In genomic region chr22:32407332-32407731, GRCh38 we compare ENCODE assay signal across 16 cellular contexts. TPM values are rescaled to one million over a fixed set of nuclear protein-coding genes. Genes with fewer than 3 reads are reported as not detected.
DNase-seq lines count a peak whose midpoint lies in the region; ATAC-seq, FAIRE-seq and TF ChIP-seq lines count a peak whose summit lies in the region.
"Had no signal": no experiment of that assay in that cellular context is flagged by ENCODE, and none has a peak within 500 bp of the region (broad histone marks: within the 10 kb centered on the region; RNA-seq: fewer than 3 reads in every experiment).

No MANE protein-coding gene starts in this region.

- CTCF ChIA-PET in CD4-positive, alpha-beta T cell (lab: Charles Lee) = no interaction called here
- CTCF ChIA-PET in HepG2 (lab: Yijun Ruan, JAX; ENCODE audit: low intra/inter-chr PET ratio, low total read pairs) = no interaction called here

- POLR2A ChIA-PET in CD4-positive, alpha-beta T cell (lab: Charles Lee) = no interaction called here
- POLR2A ChIA-PET in HepG2 (lab: Yijun Ruan, JAX) = no interaction called here

- no peaks in the 10 kb centered on the region for H3K27me3 Mint-ChIP-seq in CD4-positive, alpha-beta T cell
- no peaks in the 10 kb centered on the region for H3K27me3 Mint-ChIP-seq in activated T-helper 2 cell treated with anti-CD3 and anti-CD28 coated beads, Interferon-gamma antibody, Interleukin-2, Interleukin-4, amounts not matched to agents 10 μg/mL and 5 μg/mL and 100 μg/mL, durations not matched to agents 14 hours and 24 hours and 36 hours (ENCODE audit: low read depth)

- peaks cover 83% of the 10 kb centered on the region for H3K36me3 Mint-ChIP-seq in CD4-positive, alpha-beta T cell (ENCODE audit: low read depth)
- H3K36me3 Mint-ChIP-seq in activated T-helper 2 cell treated with anti-CD3 and anti-CD28 coated beads, Interferon-gamma antibody, Interleukin-2, Interleukin-4, amounts not matched to agents 10 μg/mL and 5 μg/mL and 100 μg/mL, durations not matched to agents 14 hours and 24 hours and 36 hours (ENCODE audit: low read depth) = peaks cover 70% of the 10 kb centered on the region

- TF ChIP-seq CTCF in CD4-positive, alpha-beta T cell (IDR thresholded peaks at IDR 0.05) = no peak
- TF ChIP-seq CTCF in HepG2 (CRISPR knock-in tag; IDR thresholded peaks at IDR 0.05) = no peak

- no peak for FAIRE-seq in HepG2 (lab: Jason Lieb, UNC)

- no peak for TF ChIP-seq POLR2A in HepG2 (IDR thresholded peaks at IDR 0.05; ENCODE audit: insufficient read depth in 1 of 2, low read depth in 2 of 2, low read length in 2 of 2)

- no peaks in the 10 kb centered on the region for H3K9me3 Mint-ChIP-seq in CD4-positive, alpha-beta T cell
- no peaks in the 10 kb centered on the region for H3K9me3 Mint-ChIP-seq in activated T-helper 2 cell treated with anti-CD3 and anti-CD28 coated beads, Interferon-gamma antibody, Interleukin-2, Interleukin-4, amounts not matched to agents 10 μg/mL and 5 μg/mL and 100 μg/mL, durations not matched to agents 14 hours and 24 hours and 36 hours

- DNase-seq in CD4-positive, alpha-beta T cell = no peak
- no peak for DNase-seq in activated T-helper 2 cell treated with anti-CD3 and anti-CD28 coated beads, Interferon-gamma antibody, Interleukin-2, Interleukin-4, amounts not matched to agents 10 μg/mL and 5 μg/mL and 100 μg/mL, durations not matched to agents 14 hours and 24 hours and 36 hours (ENCODE audit: low spot score)
- DNase-seq in HepG2 (ENCODE audit: low spot score) (no peak), anterior cingulate cortex (lab: John Stamatoyannopoulos, UW) (no peak), UCSD-AML1 (lab: John Stamatoyannopoulos, UW; ENCODE audit: unreplicated experiment) (no peak)
- DNase-seq: AML-193, aorta, GF-D8, head of caudate nucleus, left ventricle myocardium inferior, posterior cingulate gyrus had no signal

- peaks cover 11 to 48% of the 10 kb centered on the region in 2 experiments; a peak in 4 of 5 replicates for H3K36me3 ChIP-seq in HepG2 (replicated peaks in 1 of 2; ENCODE audit: control insufficient read depth in 1 of 2, insufficient read depth in 2 of 2, low read length in 2 of 2)

- H3K4me3 Mint-ChIP-seq in CD4-positive, alpha-beta T cell = peak overlapping the region; percentile 4
- H3K4me3 Mint-ChIP-seq in activated T-helper 2 cell treated with anti-CD3 and anti-CD28 coated beads, Interferon-gamma antibody, Interleukin-2, Interleukin-4, amounts not matched to agents 10 μg/mL and 5 μg/mL and 100 μg/mL, durations not matched to agents 14 hours and 24 hours and 36 hours (ENCODE audit: low read depth) = no peak overlapping the region

- H4K20me1 ChIP-seq in HepG2 (ENCODE audit: insufficient read depth, low read length) = peaks cover 9% of the 10 kb centered on the region

- no TSS peak for BruUV-seq in HepG2 (replicated peaks; lab: Mats Ljungman, UMichigan)

- H2AFZ ChIP-seq in HepG2 (ENCODE audit: low read length) = no peak overlapping the region

- H3K4me3 ChIP-seq in HepG2 (replicated peaks in 1 of 3; ENCODE audit: insufficient read depth in 1 of 3, low read depth in 2 of 3, low read length in 3 of 3) = no peak overlapping the region
- H3K4me3 ChIP-seq: left ventricle myocardium inferior had no signal

- WGBS in HepG2 (ENCODE audit: low lambda C conversion rate) = 97% methylated on average over 3 of the region's 3 CpGs

- H3K4me1 ChIP-seq in HepG2 (ENCODE audit: insufficient read depth, low read length) = peaks cover 29% of the 10 kb centered on the region

- TF ChIP-seq EP300 in HepG2 (IDR thresholded peaks at IDR 0.05; ENCODE audit: low read depth in 2 of 2, low read length in 2 of 2) (no peak), HepG2 (CRISPR knock-in tag; IDR thresholded peaks at IDR 0.05; ENCODE audit: borderline replicate concordance) (no peak)

- ATAC-seq in CD4-positive, alpha-beta T cell (ENCODE audit: poor library complexity) = no peak
- ATAC-seq in GM19395 (IDR thresholded peaks at IDR 0.05; ENCODE audit: unreplicated experiment) (peak; percentile 69), HG03565 (IDR thresholded peaks at IDR 0.05; ENCODE audit: unreplicated experiment) (peak; percentile 32), GM18873 (IDR thresholded peaks at IDR 0.05; ENCODE audit: low FRiP score, unreplicated experiment) (no peak), HepG2 (no peak)
- ATAC-seq: SK-N-SH treated with all-trans-retinoic acid at 6 μM for 48 hours had no signal

- TF ChIP-seq RAD21 in HepG2 (CRISPR knock-in tag; IDR thresholded peaks at IDR 0.05) = no peak

- H3K27ac ChIP-seq in CD4-positive, alpha-beta T cell (ENCODE audit: low read depth, low read length) = no peak overlapping the region
- no peak overlapping the region for H3K27ac ChIP-seq in HepG2 (ENCODE audit: extremely low read length, insufficient read depth, low read length)
- H3K27ac ChIP-seq: left ventricle myocardium inferior had no signal

- in situ Hi-C loops in HepG2 (cut with HindIII; ENCODE audit: extremely low pct_ligation_motif_present, low pct_unique_long_range_greater_than_20kb) = no loop called here

- no peaks in the 10 kb centered on the region for H3K9me3 ChIP-seq in CD4-positive, alpha-beta T cell (ENCODE audit: control insufficient read depth, low read length)
- H3K9me3 ChIP-seq in HepG2 (ENCODE audit: low read length) = no peaks in the 10 kb centered on the region
- H3K9me3 ChIP-seq: left ventricle myocardium inferior had no signal

- no peak overlapping the region for H3K9ac ChIP-seq in HepG2 (ENCODE audit: insufficient read depth, low read depth, low read length)

- no peak overlapping the region for H3K4me2 ChIP-seq in HepG2 (ENCODE audit: low read depth, low read length)

- H3K27me3 ChIP-seq in CD4-positive, alpha-beta T cell (ENCODE audit: control insufficient read depth, insufficient read depth, low read length) = no peaks in the 10 kb centered on the region
- no peaks in the 10 kb centered on the region; a peak in 1 of 5 replicates for H3K27me3 ChIP-seq in HepG2 (ENCODE audit: control insufficient read depth in 1 of 2, insufficient read depth in 2 of 2, low read length in 2 of 2)

- intact Hi-C loops in CD4-positive, alpha-beta T cell (cut with DNase I, micrococcal nuclease) = no loop called here
- intact Hi-C loops in activated T-helper 2 cell treated with anti-CD3 and anti-CD28 coated beads, Interferon-gamma antibody, Interleukin-2, Interleukin-4, amounts not matched to agents 10 μg/mL and 5 μg/mL and 100 μg/mL, durations not matched to agents 14 hours and 24 hours and 36 hours (cut with micrococcal nuclease) = no loop called here
- intact Hi-C loops in HepG2 (cut with micrococcal nuclease; ENCODE audit: unreplicated experiment) = no loop called here

- H3K4me1 Mint-ChIP-seq in CD4-positive, alpha-beta T cell (ENCODE audit: low read depth) = peaks cover 47% of the 10 kb centered on the region
- peaks cover 39% of the 10 kb centered on the region for H3K4me1 Mint-ChIP-seq in activated T-helper 2 cell treated with anti-CD3 and anti-CD28 coated beads, Interferon-gamma antibody, Interleukin-2, Interleukin-4, amounts not matched to agents 10 μg/mL and 5 μg/mL and 100 μg/mL, durations not matched to agents 14 hours and 24 hours and 36 hours (ENCODE audit: low read depth)

- H3K27ac Mint-ChIP-seq in CD4-positive, alpha-beta T cell = no peak overlapping the region
- H3K27ac Mint-ChIP-seq in activated T-helper 2 cell treated with anti-CD3 and anti-CD28 coated beads, Interferon-gamma antibody, Interleukin-2, Interleukin-4, amounts not matched to agents 10 μg/mL and 5 μg/mL and 100 μg/mL, durations not matched to agents 14 hours and 24 hours and 36 hours = peak overlapping the region; percentile 18

- H3K79me2 ChIP-seq in HepG2 (ENCODE audit: insufficient read depth, low read length) = peaks cover 35% of the 10 kb centered on the region

RNA-seq across cellular contexts. Expression of gene RTCB, which starts 4.7 kb away (rescaled TPM):
- 10 to 100 TPM; 30.1 to 36.0 TPM for total RNA-seq in CD4-positive, alpha-beta T cell
- 97.5 and 102 TPM in 2 replicates for total RNA-seq in activated T-helper 2 cell treated with anti-CD3 and anti-CD28 coated beads, Interferon-gamma antibody, Interleukin-2, Interleukin-4, amounts not matched to agents 10 μg/mL and 5 μg/mL and 100 μg/mL, durations not matched to agents 14 hours and 24 hours and 36 hours
- 167 and 227 TPM in 2 replicates for total RNA-seq in HepG2 (2016; rRNA removed; fragmentation: Illumina TruSeq; extraction: Trizol)
- 17.0 and 18.6 TPM in 2 replicates for total RNA-seq in HepG2 (2016; cell fraction: cytosol; rRNA removed; fragmentation: Illumina TruSeq; extraction: Trizol; ENCODE audit: low read depth)
- total RNA-seq in HepG2 (2016; cell fraction: insoluble cytoplasmic fraction; rRNA removed; fragmentation: Illumina TruSeq; extraction: Trizol) = 166 and 225 TPM in 2 replicates
- 36.3 and 42.5 TPM in 2 replicates for total RNA-seq in HepG2 (2016; cell fraction: membrane; rRNA removed; fragmentation: Illumina TruSeq; extraction: Trizol)
- total RNA-seq in HepG2 (2016; cell fraction: nucleus; rRNA removed; fragmentation: Illumina TruSeq; extraction: Trizol) = 64.5 and 76.3 TPM in 2 replicates
- polyA plus RNA-seq in HepG2 (2011; rRNA removed) = 91.3 and 108 TPM in 2 replicates
- polyA plus RNA-seq in HepG2 (2011; cell fraction: cytosol; rRNA removed) = 96.3 and 117 TPM in 2 replicates
- polyA plus RNA-seq in HepG2 (2011; cell fraction: nucleus; rRNA removed) = 35.0 and 48.2 TPM in 2 replicates
- 68.2 and 70.0 TPM in 2 replicates for polyA plus RNA-seq in HepG2 (2012)
- 11.5 and 14.6 TPM in 2 replicates for polyA plus RNA-seq in HepG2 (2016; cell fraction: cytosol; fragmentation: Illumina TruSeq; extraction: Trizol; ENCODE audit: low read depth)
- polyA plus RNA-seq in HepG2 (2016; cell fraction: insoluble cytoplasmic fraction; fragmentation: Illumina TruSeq; extraction: Trizol; ENCODE audit: low read depth) = 163 and 170 TPM in 2 replicates
- polyA plus RNA-seq in HepG2 (2016; cell fraction: membrane; fragmentation: Illumina TruSeq; extraction: Trizol; ENCODE audit: low read depth) = 23.0 and 23.7 TPM in 2 replicates
- polyA plus RNA-seq in HepG2 (2016; cell fraction: nucleus; fragmentation: Illumina TruSeq; extraction: Trizol; ENCODE audit: insufficient read depth, low read depth) = 55.6 and 63.5 TPM in 2 replicates
- polyA minus RNA-seq in HepG2 (2011; rRNA and poly(A)+ RNA removed; ENCODE audit: low replicate concordance) = 82.5 and 87.3 TPM in 2 replicates
- polyA minus RNA-seq in HepG2 (2011; cell fraction: cytosol; rRNA and poly(A)+ RNA removed) = 38.1 and 39.7 TPM in 2 replicates
- 56.3 and 65.5 TPM in 2 replicates for polyA minus RNA-seq in HepG2 (2011; cell fraction: nucleus; rRNA and poly(A)+ RNA removed)

RNA-seq across cellular contexts. Expression of gene RFPL3, which starts 49.7 kb away (rescaled TPM):
- total RNA-seq in CD4-positive, alpha-beta T cell = not detected
- not detected in 2 replicates for total RNA-seq in activated T-helper 2 cell treated with anti-CD3 and anti-CD28 coated beads, Interferon-gamma antibody, Interleukin-2, Interleukin-4, amounts not matched to agents 10 μg/mL and 5 μg/mL and 100 μg/mL, durations not matched to agents 14 hours and 24 hours and 36 hours
- not detected in 2 replicates for total RNA-seq in HepG2 (2016; rRNA removed; fragmentation: Illumina TruSeq; extraction: Trizol)
- not detected in 2 replicates for total RNA-seq in HepG2 (2016; cell fraction: cytosol; rRNA removed; fragmentation: Illumina TruSeq; extraction: Trizol; ENCODE audit: low read depth)
- not detected in 2 replicates for total RNA-seq in HepG2 (2016; cell fraction: insoluble cytoplasmic fraction; rRNA removed; fragmentation: Illumina TruSeq; extraction: Trizol)
- not detected in 2 replicates for total RNA-seq in HepG2 (2016; cell fraction: membrane; rRNA removed; fragmentation: Illumina TruSeq; extraction: Trizol)
- total RNA-seq in HepG2 (2016; cell fraction: nucleus; rRNA removed; fragmentation: Illumina TruSeq; extraction: Trizol) = not detected in 2 replicates
- not detected in 2 replicates for polyA plus RNA-seq in HepG2 (2011; rRNA removed)
- polyA plus RNA-seq in HepG2 (2011; cell fraction: cytosol; rRNA removed) = not detected in 2 replicates
- not detected in 2 replicates for polyA plus RNA-seq in HepG2 (2011; cell fraction: nucleus; rRNA removed)
- not detected in 2 replicates for polyA plus RNA-seq in HepG2 (2012)
- polyA plus RNA-seq in HepG2 (2016; cell fraction: cytosol; fragmentation: Illumina TruSeq; extraction: Trizol; ENCODE audit: low read depth) = not detected in 2 replicates
- polyA plus RNA-seq in HepG2 (2016; cell fraction: insoluble cytoplasmic fraction; fragmentation: Illumina TruSeq; extraction: Trizol; ENCODE audit: low read depth) = not detected in 2 replicates
- not detected in 2 replicates for polyA plus RNA-seq in HepG2 (2016; cell fraction: membrane; fragmentation: Illumina TruSeq; extraction: Trizol; ENCODE audit: low read depth)
- not detected in 2 replicates for polyA plus RNA-seq in HepG2 (2016; cell fraction: nucleus; fragmentation: Illumina TruSeq; extraction: Trizol; ENCODE audit: insufficient read depth, low read depth)
- polyA minus RNA-seq in HepG2 (2011; rRNA and poly(A)+ RNA removed; ENCODE audit: low replicate concordance) = not detected in 2 replicates
- not detected in 2 replicates for polyA minus RNA-seq in HepG2 (2011; cell fraction: cytosol; rRNA and poly(A)+ RNA removed)
- polyA minus RNA-seq in HepG2 (2011; cell fraction: nucleus; rRNA and poly(A)+ RNA removed) = not detected in 2 replicates
- total RNA-seq: aorta, left ventricle myocardium inferior, LHCN-M2 had no signal
- polyA plus RNA-seq: aorta had no signal

RNA-seq across cellular contexts. Expression of gene BPIFC, which starts 56.9 kb away (rescaled TPM):
- total RNA-seq in CD4-positive, alpha-beta T cell = not detected
- not detected in 2 replicates for total RNA-seq in activated T-helper 2 cell treated with anti-CD3 and anti-CD28 coated beads, Interferon-gamma antibody, Interleukin-2, Interleukin-4, amounts not matched to agents 10 μg/mL and 5 μg/mL and 100 μg/mL, durations not matched to agents 14 hours and 24 hours and 36 hours
- not detected in 2 replicates for total RNA-seq in HepG2 (2016; rRNA removed; fragmentation: Illumina TruSeq; extraction: Trizol)
- not detected in 2 replicates for total RNA-seq in HepG2 (2016; cell fraction: cytosol; rRNA removed; fragmentation: Illumina TruSeq; extraction: Trizol; ENCODE audit: low read depth)
- total RNA-seq in HepG2 (2016; cell fraction: insoluble cytoplasmic fraction; rRNA removed; fragmentation: Illumina TruSeq; extraction: Trizol) = not detected in 2 replicates
- total RNA-seq in HepG2 (2016; cell fraction: membrane; rRNA removed; fragmentation: Illumina TruSeq; extraction: Trizol) = not detected in 2 replicates
- not detected in 2 replicates for total RNA-seq in HepG2 (2016; cell fraction: nucleus; rRNA removed; fragmentation: Illumina TruSeq; extraction: Trizol)
- polyA plus RNA-seq in HepG2 (2011; rRNA removed) = not detected in 2 replicates
- not detected in 2 replicates for polyA plus RNA-seq in HepG2 (2011; cell fraction: cytosol; rRNA removed)
- polyA plus RNA-seq in HepG2 (2011; cell fraction: nucleus; rRNA removed) = not detected in 2 replicates
- not detected in 2 replicates for polyA plus RNA-seq in HepG2 (2012)
- not detected in 2 replicates for polyA plus RNA-seq in HepG2 (2016; cell fraction: cytosol; fragmentation: Illumina TruSeq; extraction: Trizol; ENCODE audit: low read depth)
- not detected in 2 replicates for polyA plus RNA-seq in HepG2 (2016; cell fraction: insoluble cytoplasmic fraction; fragmentation: Illumina TruSeq; extraction: Trizol; ENCODE audit: low read depth)
- polyA plus RNA-seq in HepG2 (2016; cell fraction: membrane; fragmentation: Illumina TruSeq; extraction: Trizol; ENCODE audit: low read depth) = not detected in 2 replicates
- not detected in 2 replicates for polyA plus RNA-seq in HepG2 (2016; cell fraction: nucleus; fragmentation: Illumina TruSeq; extraction: Trizol; ENCODE audit: insufficient read depth, low read depth)
- not detected in 2 replicates for polyA minus RNA-seq in HepG2 (2011; rRNA and poly(A)+ RNA removed; ENCODE audit: low replicate concordance)
- polyA minus RNA-seq in HepG2 (2011; cell fraction: cytosol; rRNA and poly(A)+ RNA removed) = not detected in 2 replicates
- not detected in 2 replicates for polyA minus RNA-seq in HepG2 (2011; cell fraction: nucleus; rRNA and poly(A)+ RNA removed)
- total RNA-seq: aorta, left ventricle myocardium inferior, LHCN-M2 had no signal
- polyA plus RNA-seq: aorta had no signal

Comparison
In these comparisons a context has a peak if more than half of its experiments do, and no peak if none do; other contexts are left out.
1. ATAC-seq: peak in GM19395 (single experiment) and HG03565 (single experiment); none in CD4-positive, alpha-beta T cell (single experiment), GM18873 (single experiment) and HepG2 (single experiment).